In the genomic region with DNA sequence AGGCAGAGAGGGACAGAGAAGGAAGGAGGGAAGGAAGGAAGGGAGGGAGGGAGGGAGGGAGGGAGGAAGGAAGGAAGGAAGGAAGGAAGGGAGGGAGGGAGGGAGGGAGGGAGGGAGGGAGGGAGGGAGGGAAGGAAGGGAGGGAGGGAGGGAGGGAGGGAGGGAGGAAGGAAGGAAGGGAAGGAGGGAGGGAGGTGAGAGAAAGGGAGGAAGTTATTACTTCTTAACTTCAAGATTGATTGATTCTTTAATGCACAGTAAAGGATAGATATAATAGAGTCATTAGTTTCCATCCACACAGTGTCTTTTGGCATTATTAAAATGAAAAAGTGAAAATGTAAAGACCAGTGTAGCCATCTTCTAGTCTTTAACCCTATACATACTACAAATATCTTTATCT, we compare ENCODE assay signal across 2 cellular contexts.
DNase-seq lines count a peak whose midpoint lies in the region; ATAC-seq, FAIRE-seq and TF ChIP-seq lines count a peak whose summit lies in the region.
"Not testable (repeated sequence)": the region's sequence is repeated elsewhere in the genome, so short reads cannot be mapped to it uniquely, and the experiment has no call there.

No MANE protein-coding gene starts in this region.

- H3K79me2 ChIP-seq in HepG2 (ENCODE audit: insufficient read depth, low read length): not testable (repeated sequence)

- TF ChIP-seq CTCF in HepG2 (CRISPR knock-in tag; IDR thresholded peaks at IDR 0.05): not testable (repeated sequence)

- H3K9me3 ChIP-seq in SK-N-MC (ENCODE audit: low read depth, low read length); HepG2 (ENCODE audit: low read length): not testable (repeated sequence)

- ATAC-seq in HepG2: not testable (repeated sequence)

- not testable (repeated sequence) for H3K4me3 ChIP-seq in SK-N-MC; HepG2 (replicated peaks in 1 of 3; ENCODE audit: insufficient read depth in 1 of 3, low read depth in 2 of 3, low read length in 3 of 3)

- H3K27ac ChIP-seq in SK-N-MC: peak overlapping the region; percentile 98
- H3K27ac ChIP-seq in HepG2 (ENCODE audit: extremely low read length, insufficient read depth, low read length): not testable (repeated sequence)

- BruUV-seq in HepG2 (replicated peaks; lab: Mats Ljungman, UMichigan): not testable (repeated sequence)

- not testable (repeated sequence) for H3K4me2 ChIP-seq in HepG2 (ENCODE audit: low read depth, low read length)

- H3K36me3 ChIP-seq in SK-N-MC (ENCODE audit: insufficient read depth, low read length); HepG2 (replicated peaks in 1 of 2; ENCODE audit: control insufficient read depth in 1 of 2, insufficient read depth in 2 of 2, low read length in 2 of 2): not testable (repeated sequence)

- TF ChIP-seq EP300 in HepG2 (IDR thresholded peaks at IDR 0.05; ENCODE audit: low read depth in 2 of 2, low read length in 2 of 2); HepG2 (CRISPR knock-in tag; IDR thresholded peaks at IDR 0.05; ENCODE audit: borderline replicate concordance): not testable (repeated sequence)

- TF ChIP-seq POLR2A in HepG2 (IDR thresholded peaks at IDR 0.05; ENCODE audit: insufficient read depth in 1 of 2, low read depth in 2 of 2, low read length in 2 of 2): not testable (repeated sequence)

- intact Hi-C loops in HepG2 (cut with micrococcal nuclease; ENCODE audit: unreplicated experiment): not testable (repeated sequence)

- H3K27me3 ChIP-seq in HepG2 (ENCODE audit: control insufficient read depth in 1 of 2, insufficient read depth in 2 of 2, low read length in 2 of 2): not testable (repeated sequence)

- in situ Hi-C loops in HepG2 (cut with HindIII; ENCODE audit: extremely low pct_ligation_motif_present, low pct_unique_long_range_greater_than_20kb): not testable (repeated sequence)

- not testable (repeated sequence) for H2AFZ ChIP-seq in HepG2 (ENCODE audit: low read length)

- DNase-seq in SK-N-MC (ENCODE audit: low read depth, low spot score); HepG2 (ENCODE audit: low spot score): not testable (repeated sequence)

- not testable (repeated sequence) for H3K4me1 ChIP-seq in HepG2 (ENCODE audit: insufficient read depth, low read length)

- FAIRE-seq in HepG2 (lab: Jason Lieb, UNC): not testable (repeated sequence)

- not testable (repeated sequence) for TF ChIP-seq RAD21 in HepG2 (CRISPR knock-in tag; IDR thresholded peaks at IDR 0.05)

- POLR2A ChIA-PET in HepG2 (lab: Yijun Ruan, JAX): not testable (repeated sequence)

- CTCF ChIA-PET in HepG2 (lab: Yijun Ruan, JAX; ENCODE audit: low intra/inter-chr PET ratio, low total read pairs): not testable (repeated sequence)

- H3K9ac ChIP-seq in SK-N-MC (ENCODE audit: insufficient read length); HepG2 (ENCODE audit: insufficient read depth, low read depth, low read length): not testable (repeated sequence)

- H4K20me1 ChIP-seq in HepG2 (ENCODE audit: insufficient read depth, low read length): not testable (repeated sequence)

TF ChIP-seq in HepG2, 621 proteins besides CTCF, POLR2A, EP300 and RAD21:
- TF ChIP-seq HNRNPK (IDR thresholded peaks at IDR 0.05; ENCODE audit: low read depth, low read length, poor library complexity, severe bottlenecking): peak; percentile 91
